Comparison of ENCODE assay signal across 9 cellular contexts in the genomic region with DNA sequence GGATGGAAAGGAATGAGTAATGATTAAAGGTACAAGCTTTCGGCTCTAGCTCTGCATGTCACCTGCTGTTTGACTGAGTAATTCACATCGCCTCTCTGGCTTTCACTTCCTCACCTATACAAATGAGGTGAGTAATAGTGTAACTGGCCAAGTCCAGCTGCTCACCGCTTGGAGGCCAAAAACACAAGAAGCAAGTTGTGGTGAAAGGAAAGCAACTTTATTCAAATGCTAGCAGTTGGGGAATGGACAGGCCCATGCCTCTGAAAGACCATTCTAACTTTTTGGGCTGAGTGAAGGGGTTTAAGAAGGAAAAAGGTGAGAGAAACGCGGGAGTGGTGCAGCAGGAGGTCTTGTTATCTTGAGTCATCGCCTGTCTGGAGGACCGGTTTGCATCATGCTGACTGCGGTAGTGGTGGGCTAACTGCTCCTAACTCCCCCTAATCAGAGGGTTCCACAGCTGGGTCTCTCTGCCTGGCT. TPM values are rescaled to one million over a fixed set of nuclear protein-coding genes. Genes with fewer than 3 reads are reported as not detected.
DNase-seq lines count a peak whose midpoint lies in the region; ATAC-seq and TF ChIP-seq lines count a peak whose summit lies in the region.
"Had no signal": no experiment of that assay in that cellular context is flagged by ENCODE, and none has a peak within 500 bp of the region (broad histone marks: within the 10 kb centered on the region; RNA-seq: fewer than 3 reads in every experiment).

No MANE protein-coding gene starts in this region.

- H4K20me1 ChIP-seq in hepatocyte (ENCODE audit: insufficient read depth, poor library complexity, severe bottlenecking), result no peaks in the 10 kb centered on the region

- H3K4me3 Mint-ChIP-seq in CD8-positive, alpha-beta memory T cell, result no peak overlapping the region

- H3K4me3 ChIP-seq in hepatocyte, result no peak overlapping the region
- no peak overlapping the region for H3K4me3 ChIP-seq in CD8-positive, alpha-beta memory T cell (ENCODE audit: low read length)
- H3K4me3 ChIP-seq in right atrium auricular region, result no peak overlapping the region

- no peaks in the 10 kb centered on the region for H3K9me3 Mint-ChIP-seq in CD8-positive, alpha-beta memory T cell

- no peaks in the 10 kb centered on the region for H3K36me3 Mint-ChIP-seq in CD8-positive, alpha-beta memory T cell

- H3K4me2 ChIP-seq in hepatocyte, result no peak overlapping the region

- CTCF ChIA-PET in CD8-positive, alpha-beta memory T cell (lab: Charles Lee), result interaction anchor here (0.8 kb wide), 1 partner anchor 10 kb away, joined by 3 read pairs; no protein-coding TSS in a partner anchor

- TF ChIP-seq CTCF in hepatocyte (IDR thresholded peaks at IDR 0.05; ENCODE audit: poor library complexity) (no peak), right atrium auricular region (IDR thresholded peaks at IDR 0.05) (no peak)

- H3K27ac ChIP-seq in hepatocyte (no peak overlapping the region), right atrium auricular region (no peak overlapping the region)
- H3K27ac ChIP-seq in CD8-positive, alpha-beta memory T cell (ENCODE audit: low read depth, low read length), result no peak overlapping the region

- peaks cover 28 to 58% of the 10 kb centered on the region in 2 donors for H3K27me3 Mint-ChIP-seq in CD8-positive, alpha-beta memory T cell

- no peaks in the 10 kb centered on the region for H3K4me1 ChIP-seq in hepatocyte (ENCODE audit: insufficient read depth)
- H3K4me1 ChIP-seq in CD8-positive, alpha-beta memory T cell (ENCODE audit: insufficient read depth, low read length), result no peaks in the 10 kb centered on the region
- no peaks in the 10 kb centered on the region for H3K4me1 ChIP-seq in right atrium auricular region

- H3K27ac Mint-ChIP-seq in CD8-positive, alpha-beta memory T cell, result no peak overlapping the region

- WGBS in hepatocyte (ENCODE audit: low lambda C conversion rate, missing lambda C conversion rate), result 23% methylated on average over 8 of the region's 8 CpGs

- H3K36me3 ChIP-seq in hepatocyte (replicated peaks; ENCODE audit: insufficient read depth, low read depth), result no peaks in the 10 kb centered on the region
- H3K36me3 ChIP-seq in CD8-positive, alpha-beta memory T cell (ENCODE audit: insufficient read depth, low read length), result no peaks in the 10 kb centered on the region
- H3K36me3 ChIP-seq in right atrium auricular region, result no peaks in the 10 kb centered on the region

- H3K9me3 ChIP-seq in hepatocyte (ENCODE audit: low read depth) (no peaks in the 10 kb centered on the region), right atrium auricular region (no peaks in the 10 kb centered on the region)
- no peaks in the 10 kb centered on the region for H3K9me3 ChIP-seq in CD8-positive, alpha-beta memory T cell (ENCODE audit: low read length)

- POLR2A ChIA-PET in CD8-positive, alpha-beta memory T cell (lab: Charles Lee), result no interaction called here

- no peaks in the 10 kb centered on the region for H3K9me2 ChIP-seq in hepatocyte (replicated peaks; ENCODE audit: insufficient read depth)

- DNase-seq in hepatocyte (ENCODE audit: low spot score), result peak; percentile 28
- no peak for DNase-seq in NCI-H2107 (lab: John Stamatoyannopoulos, UW)
- DNase-seq in activated CD4-positive, alpha-beta T cell treated with anti-CD3 and anti-CD28 coated beads for 48 hours, result no peak
- DNase-seq in CD8-positive, alpha-beta memory T cell, result no peak
- DNase-seq in right atrium auricular region (ENCODE audit: low spot score), result no peak
- DNase-seq: HCEC 1CT had no signal

- H3K79me2 ChIP-seq in hepatocyte, result no peaks in the 10 kb centered on the region

- H3K27me3 ChIP-seq in hepatocyte (peaks cover 3% of the 10 kb centered on the region), right atrium auricular region (no peaks in the 10 kb centered on the region)
- H3K27me3 ChIP-seq in CD8-positive, alpha-beta memory T cell (ENCODE audit: insufficient read depth, low read length, poor library complexity, severe bottlenecking), result peaks cover 3% of the 10 kb centered on the region

- peak overlapping the region; percentile 23 for H2AFZ ChIP-seq in hepatocyte

- H3K4me1 Mint-ChIP-seq in CD8-positive, alpha-beta memory T cell, result no peaks in the 10 kb centered on the region

- ATAC-seq in GM18511 (IDR thresholded peaks at IDR 0.05; ENCODE audit: unreplicated experiment) (peak; percentile 93), GM21515 (IDR thresholded peaks at IDR 0.05; ENCODE audit: unreplicated experiment) (peak; percentile 95), HG03439 (IDR thresholded peaks at IDR 0.05; ENCODE audit: unreplicated experiment) (peak; percentile 98)

RNA-seq across cellular contexts. Expression of a gene that starts 45.7 kb away (rescaled TPM):
- total RNA-seq in hepatocyte (51.5 and 58.0 TPM in 2 replicates), right atrium auricular region (10 to 100 TPM; 17.2 to 18.1 TPM)
- 21.7 and 23.4 TPM in 2 replicates for polyA plus RNA-seq in hepatocyte
- 10 to 100 TPM; 99.1 to 99.9 TPM for total RNA-seq in CD8-positive, alpha-beta memory T cell
- 11.1 TPM for polyA plus RNA-seq in CD8-positive, alpha-beta memory T cell

RNA-seq across cellular contexts. Expression of a gene that starts 51.3 kb away (rescaled TPM):
- total RNA-seq in hepatocyte (not detected in 2 replicates), right atrium auricular region (not detected)
- not detected in 2 replicates for polyA plus RNA-seq in hepatocyte
- not detected for total RNA-seq in CD8-positive, alpha-beta memory T cell
- not detected for polyA plus RNA-seq in CD8-positive, alpha-beta memory T cell
